1 cellular context compared by ENCODE assay signal in genomic region chr2:88113069-88113468, GRCh38.
TF ChIP-seq lines count a peak whose summit lies in the region.

No MANE protein-coding gene starts in this region.

TF ChIP-seq in K562, 482 proteins besides CTCF, POLR2A, EP300 and RAD21:
- TF ChIP-seq ZNF76 (CRISPR knock-in tag; IDR thresholded peaks at IDR 0.05; ENCODE audit: borderline replicate concordance) (no peak), FOXA3 (CRISPR knock-in tag; conservative IDR thresholded peaks at IDR 0.05 in 1 of 2, IDR thresholded peaks at IDR 0.05 in 1 of 2) (no peak), ZNF24 (IDR thresholded peaks at IDR 0.05) (peak; percentile 82)
